ENCODE assay signal across 1 cellular context in the genomic region with DNA sequence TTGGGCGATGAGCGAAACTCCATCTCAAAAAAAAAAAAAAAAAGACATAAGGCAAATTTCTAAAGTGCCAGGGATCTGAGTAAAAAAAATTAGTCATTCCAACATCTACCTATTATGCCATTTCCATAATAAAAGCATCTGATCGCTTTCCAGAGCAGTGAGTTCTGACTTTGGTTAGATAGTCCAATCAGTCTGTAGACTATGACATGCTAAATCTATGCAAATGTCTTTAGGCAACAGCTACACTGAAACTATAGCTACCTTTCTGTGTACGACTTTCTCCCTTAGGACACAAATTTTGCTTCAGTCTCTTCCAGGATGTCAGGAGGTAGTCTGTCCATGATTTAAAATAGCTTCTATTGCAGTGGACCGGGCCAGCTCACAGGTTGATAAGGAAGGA.
TF ChIP-seq lines count a peak whose summit lies in the region.

No MANE protein-coding gene starts in this region.

TF ChIP-seq in GM23338, 12 proteins besides CTCF, POLR2A, EP300 and RAD21 (continued from another document):
- TF ChIP-seq ZNF462 (CRISPR knock-in tag; IDR thresholded peaks at IDR 0.05) (no peak), EZH2 (IDR thresholded peaks at IDR 0.05; ENCODE audit: low read depth, unreplicated experiment) (no peak), POLR2AphosphoS5 (IDR thresholded peaks at IDR 0.05; ENCODE audit: low read depth) (no peak), CREB1 (CRISPR knock-in tag; IDR thresholded peaks at IDR 0.05; ENCODE audit: low read depth) (no peak), ZNF114 (CRISPR knock-in tag; IDR thresholded peaks at IDR 0.05) (no peak), ZNF331 (CRISPR knock-in tag; IDR thresholded peaks at IDR 0.05; ENCODE audit: low read depth) (no peak), EZH2phosphoT487 (IDR thresholded peaks at IDR 0.05; ENCODE audit: unreplicated experiment) (no peak), STAT1 (IDR thresholded peaks at IDR 0.05; ENCODE audit: unreplicated experiment) (no peak), NANOG (IDR thresholded peaks at IDR 0.05; ENCODE audit: borderline replicate concordance) (no peak), JUNB (IDR thresholded peaks at IDR 0.05; ENCODE audit: unreplicated experiment) (no peak), ETS1 (IDR thresholded peaks at IDR 0.05) (no peak)
